ENCODE assay signal across 1 cellular context in the genomic region with DNA sequence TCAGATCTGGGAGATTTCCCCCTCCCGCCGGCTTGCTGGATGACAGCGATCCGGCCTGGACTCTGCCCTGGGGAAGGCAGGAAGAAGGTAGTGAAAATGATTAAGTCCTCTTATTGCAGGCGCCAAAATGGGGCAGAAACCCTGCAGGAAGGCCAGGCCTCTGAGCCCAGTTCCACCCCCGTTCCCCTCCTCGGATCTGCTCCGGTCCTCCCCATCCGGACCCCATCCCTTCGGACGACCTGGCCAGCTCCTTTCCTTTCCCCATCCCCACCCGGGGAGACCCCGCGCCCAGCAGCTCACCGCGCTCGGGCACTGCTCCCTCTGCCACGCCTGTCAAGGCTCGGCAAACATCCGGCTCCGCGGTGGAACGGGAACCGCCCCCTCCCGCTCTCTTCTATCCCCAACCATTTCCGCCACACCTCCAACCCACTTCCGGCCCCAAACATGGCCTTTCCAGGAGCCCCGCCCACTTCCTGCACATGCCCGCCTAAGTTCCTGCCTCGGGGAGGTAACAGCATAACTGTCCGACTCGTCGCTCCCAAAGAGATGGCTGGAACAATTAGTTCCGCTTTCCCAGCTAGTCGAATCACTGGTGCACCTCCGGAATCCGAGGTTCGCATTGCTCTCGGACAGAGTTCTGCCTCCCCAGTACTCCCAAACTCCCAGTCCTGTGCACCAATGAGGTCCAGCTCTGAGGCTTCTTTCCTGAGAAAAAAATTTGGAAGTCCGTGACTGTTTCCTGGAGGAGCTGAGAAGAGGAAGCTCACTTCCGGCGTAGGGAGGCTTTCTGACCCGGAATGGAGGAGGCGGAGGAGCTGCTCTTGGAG.
TF ChIP-seq lines count a peak whose summit lies in the region.

A gene (minus strand): TSS at position 369 of the 827 bp plus-strand sequence. CDS start 4,512 bp downstream, outside the sequence.
A gene (plus strand): TSS at position 781 of the 827 bp plus-strand sequence. CDS start 17 bp downstream, at position 798.

TF ChIP-seq in K562, 482 proteins besides CTCF, POLR2A, EP300 and RAD21 (continued from another document and continues in another):
- TF ChIP-seq, protein P1, sequence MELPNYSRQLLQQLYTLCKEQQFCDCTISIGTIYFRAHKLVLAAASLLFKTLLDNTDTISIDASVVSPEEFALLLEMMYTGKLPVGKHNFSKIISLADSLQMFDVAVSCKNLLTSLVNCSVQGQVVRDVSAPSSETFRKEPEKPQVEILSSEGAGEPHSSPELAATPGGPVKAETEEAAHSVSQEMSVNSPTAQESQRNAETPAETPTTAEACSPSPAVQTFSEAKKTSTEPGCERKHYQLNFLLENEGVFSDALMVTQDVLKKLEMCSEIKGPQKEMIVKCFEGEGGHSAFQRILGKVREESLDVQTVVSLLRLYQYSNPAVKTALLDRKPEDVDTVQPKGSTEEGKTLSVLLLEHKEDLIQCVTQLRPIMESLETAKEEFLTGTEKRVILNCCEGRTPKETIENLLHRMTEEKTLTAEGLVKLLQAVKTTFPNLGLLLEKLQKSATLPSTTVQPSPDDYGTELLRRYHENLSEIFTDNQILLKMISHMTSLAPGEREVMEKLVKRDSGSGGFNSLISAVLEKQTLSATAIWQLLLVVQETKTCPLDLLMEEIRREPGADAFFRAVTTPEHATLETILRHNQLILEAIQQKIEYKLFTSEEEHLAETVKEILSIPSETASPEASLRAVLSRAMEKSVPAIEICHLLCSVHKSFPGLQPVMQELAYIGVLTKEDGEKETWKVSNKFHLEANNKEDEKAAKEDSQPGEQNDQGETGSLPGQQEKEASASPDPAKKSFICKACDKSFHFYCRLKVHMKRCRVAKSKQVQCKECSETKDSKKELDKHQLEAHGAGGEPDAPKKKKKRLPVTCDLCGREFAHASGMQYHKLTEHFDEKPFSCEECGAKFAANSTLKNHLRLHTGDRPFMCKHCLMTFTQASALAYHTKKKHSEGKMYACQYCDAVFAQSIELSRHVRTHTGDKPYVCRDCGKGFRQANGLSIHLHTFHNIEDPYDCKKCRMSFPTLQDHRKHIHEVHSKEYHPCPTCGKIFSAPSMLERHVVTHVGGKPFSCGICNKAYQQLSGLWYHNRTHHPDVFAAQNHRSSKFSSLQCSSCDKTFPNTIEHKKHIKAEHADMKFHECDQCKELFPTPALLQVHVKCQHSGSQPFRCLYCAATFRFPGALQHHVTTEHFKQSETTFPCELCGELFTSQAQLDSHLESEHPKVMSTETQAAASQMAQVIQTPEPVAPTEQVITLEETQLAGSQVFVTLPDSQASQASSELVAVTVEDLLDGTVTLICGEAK (IDR thresholded peaks at IDR 0.05): peak; percentile 100
- TF ChIP-seq, protein P1 (CRISPR knock-in tag; IDR thresholded peaks at IDR 0.05): no peak
- TF ChIP-seq ZNF780A (CRISPR knock-in tag; IDR thresholded peaks at IDR 0.05) (0 out of 2 replicates have a peak, but pooled peaks have one; percentile 34), PCBP1 (IDR thresholded peaks at IDR 0.05; ENCODE audit: low read depth, low read length, poor library complexity, severe bottlenecking) (peak; percentile 86), CBX1 (IDR thresholded peaks at IDR 0.05; ENCODE audit: low read depth) (peak; percentile 60; the same call in 1 of the 2 replicates), NUFIP1 (IDR thresholded peaks at IDR 0.05; ENCODE audit: partially characterized antibody) (peak; percentile 65), ZZZ3 (IDR thresholded peaks at IDR 0.05) (peak; percentile 87; the same call in 1 of the 2 replicates), NFYB (IDR thresholded peaks at IDR 0.05; ENCODE audit: extremely low read depth, insufficient read length) (no peak), POLR2G (IDR thresholded peaks at IDR 0.05; ENCODE audit: low read depth, low read length) (peak; percentile 99), JUNB (CRISPR knock-in tag; conservative IDR thresholded peaks at IDR 0.05) (no peak), ZNF217 (CRISPR knock-in tag; IDR thresholded peaks at IDR 0.05) (no peak), SLC30A9 (CRISPR knock-in tag; IDR thresholded peaks at IDR 0.05) (no peak), ZNF699 (CRISPR knock-in tag; IDR thresholded peaks at IDR 0.05; ENCODE audit: insufficient replicate concordance) (no peak), ZNF12 (CRISPR knock-in tag; IDR thresholded peaks at IDR 0.05) (no peak), LARP7 (IDR thresholded peaks at IDR 0.05) (no peak), ILF3 (IDR thresholded peaks at IDR 0.05; ENCODE audit: borderline replicate concordance) (no peak; the same call in 1 of the 2 replicates), HCFC1 (IDR thresholded peaks at IDR 0.05; ENCODE audit: low read depth, low read length) (peak; percentile 83), MCM3 (IDR thresholded peaks at IDR 0.05) (no peak), SREBF2 (CRISPR knock-in tag; IDR thresholded peaks at IDR 0.05) (no peak), POLR2AphosphoS2 (IDR thresholded peaks at IDR 0.05; ENCODE audit: low read length) (no peak), MTA2 (IDR thresholded peaks at IDR 0.05; ENCODE audit: low read depth) (no peak), ZNF253 (CRISPR knock-in tag; conservative IDR thresholded peaks at IDR 0.05) (no peak), TEAD2 (tag; IDR thresholded peaks at IDR 0.05) (no peak), SIN3B (IDR thresholded peaks at IDR 0.05; ENCODE audit: low read depth) (peak; percentile 98), DIDO1 (tag; IDR thresholded peaks at IDR 0.05; ENCODE audit: low read depth) (peak; percentile 99)
- TF ChIP-seq, protein P2, sequence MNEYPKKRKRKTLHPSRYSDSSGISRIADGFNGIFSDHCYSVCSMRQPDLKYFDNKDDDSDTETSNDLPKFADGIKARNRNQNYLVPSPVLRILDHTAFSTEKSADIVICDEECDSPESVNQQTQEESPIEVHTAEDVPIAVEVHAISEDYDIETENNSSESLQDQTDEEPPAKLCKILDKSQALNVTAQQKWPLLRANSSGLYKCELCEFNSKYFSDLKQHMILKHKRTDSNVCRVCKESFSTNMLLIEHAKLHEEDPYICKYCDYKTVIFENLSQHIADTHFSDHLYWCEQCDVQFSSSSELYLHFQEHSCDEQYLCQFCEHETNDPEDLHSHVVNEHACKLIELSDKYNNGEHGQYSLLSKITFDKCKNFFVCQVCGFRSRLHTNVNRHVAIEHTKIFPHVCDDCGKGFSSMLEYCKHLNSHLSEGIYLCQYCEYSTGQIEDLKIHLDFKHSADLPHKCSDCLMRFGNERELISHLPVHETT (CRISPR knock-in tag; conservative IDR thresholded peaks at IDR 0.05 in 1 of 2, IDR thresholded peaks at IDR 0.05 in 1 of 2): peak in 1 of 2 experiments; percentile 79; a peak in 1 of 4 replicates
- TF ChIP-seq, protein P3, sequence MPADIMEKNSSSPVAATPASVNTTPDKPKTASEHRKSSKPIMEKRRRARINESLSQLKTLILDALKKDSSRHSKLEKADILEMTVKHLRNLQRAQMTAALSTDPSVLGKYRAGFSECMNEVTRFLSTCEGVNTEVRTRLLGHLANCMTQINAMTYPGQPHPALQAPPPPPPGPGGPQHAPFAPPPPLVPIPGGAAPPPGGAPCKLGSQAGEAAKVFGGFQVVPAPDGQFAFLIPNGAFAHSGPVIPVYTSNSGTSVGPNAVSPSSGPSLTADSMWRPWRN (IDR thresholded peaks at IDR 0.05; ENCODE audit: low read depth): peak; percentile 40; the same call in 1 of the 2 replicates
- TF ChIP-seq, protein P4, sequence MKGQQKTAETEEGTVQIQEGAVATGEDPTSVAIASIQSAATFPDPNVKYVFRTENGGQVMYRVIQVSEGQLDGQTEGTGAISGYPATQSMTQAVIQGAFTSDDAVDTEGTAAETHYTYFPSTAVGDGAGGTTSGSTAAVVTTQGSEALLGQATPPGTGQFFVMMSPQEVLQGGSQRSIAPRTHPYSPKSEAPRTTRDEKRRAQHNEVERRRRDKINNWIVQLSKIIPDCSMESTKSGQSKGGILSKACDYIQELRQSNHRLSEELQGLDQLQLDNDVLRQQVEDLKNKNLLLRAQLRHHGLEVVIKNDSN (CRISPR knock-in tag; IDR thresholded peaks at IDR 0.05): peak; percentile 69; the same call in 1 of the 2 replicates
- TF ChIP-seq, protein P5, sequence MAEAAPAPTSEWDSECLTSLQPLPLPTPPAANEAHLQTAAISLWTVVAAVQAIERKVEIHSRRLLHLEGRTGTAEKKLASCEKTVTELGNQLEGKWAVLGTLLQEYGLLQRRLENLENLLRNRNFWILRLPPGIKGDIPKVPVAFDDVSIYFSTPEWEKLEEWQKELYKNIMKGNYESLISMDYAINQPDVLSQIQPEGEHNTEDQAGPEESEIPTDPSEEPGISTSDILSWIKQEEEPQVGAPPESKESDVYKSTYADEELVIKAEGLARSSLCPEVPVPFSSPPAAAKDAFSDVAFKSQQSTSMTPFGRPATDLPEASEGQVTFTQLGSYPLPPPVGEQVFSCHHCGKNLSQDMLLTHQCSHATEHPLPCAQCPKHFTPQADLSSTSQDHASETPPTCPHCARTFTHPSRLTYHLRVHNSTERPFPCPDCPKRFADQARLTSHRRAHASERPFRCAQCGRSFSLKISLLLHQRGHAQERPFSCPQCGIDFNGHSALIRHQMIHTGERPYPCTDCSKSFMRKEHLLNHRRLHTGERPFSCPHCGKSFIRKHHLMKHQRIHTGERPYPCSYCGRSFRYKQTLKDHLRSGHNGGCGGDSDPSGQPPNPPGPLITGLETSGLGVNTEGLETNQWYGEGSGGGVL (CRISPR knock-in tag; IDR thresholded peaks at IDR 0.05): no peak
- TF ChIP-seq, protein P6, sequence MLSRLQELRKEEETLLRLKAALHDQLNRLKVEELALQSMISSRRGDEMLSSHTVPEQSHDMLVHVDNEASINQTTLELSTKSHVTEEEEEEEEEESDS (CRISPR knock-in tag; IDR thresholded peaks at IDR 0.05): no peak
- TF ChIP-seq, protein P7, sequence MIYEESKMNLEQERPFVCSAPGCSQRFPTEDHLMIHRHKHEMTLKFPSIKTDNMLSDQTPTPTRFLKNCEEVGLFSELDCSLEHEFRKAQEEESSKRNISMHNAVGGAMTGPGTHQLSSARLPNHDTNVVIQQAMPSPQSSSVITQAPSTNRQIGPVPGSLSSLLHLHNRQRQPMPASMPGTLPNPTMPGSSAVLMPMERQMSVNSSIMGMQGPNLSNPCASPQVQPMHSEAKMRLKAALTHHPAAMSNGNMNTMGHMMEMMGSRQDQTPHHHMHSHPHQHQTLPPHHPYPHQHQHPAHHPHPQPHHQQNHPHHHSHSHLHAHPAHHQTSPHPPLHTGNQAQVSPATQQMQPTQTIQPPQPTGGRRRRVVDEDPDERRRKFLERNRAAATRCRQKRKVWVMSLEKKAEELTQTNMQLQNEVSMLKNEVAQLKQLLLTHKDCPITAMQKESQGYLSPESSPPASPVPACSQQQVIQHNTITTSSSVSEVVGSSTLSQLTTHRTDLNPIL (CRISPR knock-in tag; IDR thresholded peaks at IDR 0.05): 0 out of 2 replicates have a peak, but pooled peaks have one; percentile 22
- TF ChIP-seq, protein P8, sequence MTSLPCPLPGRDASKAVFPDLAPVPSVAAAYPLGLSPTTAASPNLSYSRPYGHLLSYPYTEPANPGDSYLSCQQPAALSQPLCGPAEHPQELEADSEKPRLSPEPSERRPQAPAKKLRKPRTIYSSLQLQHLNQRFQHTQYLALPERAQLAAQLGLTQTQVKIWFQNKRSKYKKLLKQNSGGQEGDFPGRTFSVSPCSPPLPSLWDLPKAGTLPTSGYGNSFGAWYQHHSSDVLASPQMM (CRISPR knock-in tag; IDR thresholded peaks at IDR 0.05): no peak
- TF ChIP-seq, protein P9, sequence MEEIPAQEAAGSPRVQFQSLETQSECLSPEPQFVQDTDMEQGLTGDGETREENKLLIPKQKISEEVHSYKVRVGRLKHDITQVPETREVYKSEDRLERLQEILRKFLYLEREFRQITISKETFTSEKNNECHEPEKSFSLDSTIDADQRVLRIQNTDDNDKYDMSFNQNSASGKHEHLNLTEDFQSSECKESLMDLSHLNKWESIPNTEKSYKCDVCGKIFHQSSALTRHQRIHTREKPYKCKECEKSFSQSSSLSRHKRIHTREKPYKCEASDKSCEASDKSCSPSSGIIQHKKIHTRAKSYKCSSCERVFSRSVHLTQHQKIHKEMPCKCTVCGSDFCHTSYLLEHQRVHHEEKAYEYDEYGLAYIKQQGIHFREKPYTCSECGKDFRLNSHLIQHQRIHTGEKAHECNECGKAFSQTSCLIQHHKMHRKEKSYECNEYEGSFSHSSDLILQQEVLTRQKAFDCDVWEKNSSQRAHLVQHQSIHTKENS (CRISPR knock-in tag; IDR thresholded peaks at IDR 0.05): no peak
- TF ChIP-seq, protein P10, sequence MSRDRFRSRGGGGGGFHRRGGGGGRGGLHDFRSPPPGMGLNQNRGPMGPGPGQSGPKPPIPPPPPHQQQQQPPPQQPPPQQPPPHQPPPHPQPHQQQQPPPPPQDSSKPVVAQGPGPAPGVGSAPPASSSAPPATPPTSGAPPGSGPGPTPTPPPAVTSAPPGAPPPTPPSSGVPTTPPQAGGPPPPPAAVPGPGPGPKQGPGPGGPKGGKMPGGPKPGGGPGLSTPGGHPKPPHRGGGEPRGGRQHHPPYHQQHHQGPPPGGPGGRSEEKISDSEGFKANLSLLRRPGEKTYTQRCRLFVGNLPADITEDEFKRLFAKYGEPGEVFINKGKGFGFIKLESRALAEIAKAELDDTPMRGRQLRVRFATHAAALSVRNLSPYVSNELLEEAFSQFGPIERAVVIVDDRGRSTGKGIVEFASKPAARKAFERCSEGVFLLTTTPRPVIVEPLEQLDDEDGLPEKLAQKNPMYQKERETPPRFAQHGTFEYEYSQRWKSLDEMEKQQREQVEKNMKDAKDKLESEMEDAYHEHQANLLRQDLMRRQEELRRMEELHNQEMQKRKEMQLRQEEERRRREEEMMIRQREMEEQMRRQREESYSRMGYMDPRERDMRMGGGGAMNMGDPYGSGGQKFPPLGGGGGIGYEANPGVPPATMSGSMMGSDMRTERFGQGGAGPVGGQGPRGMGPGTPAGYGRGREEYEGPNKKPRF (IDR thresholded peaks at IDR 0.05; ENCODE audit: low read depth, low read length): no peak
